In the genomic region with DNA sequence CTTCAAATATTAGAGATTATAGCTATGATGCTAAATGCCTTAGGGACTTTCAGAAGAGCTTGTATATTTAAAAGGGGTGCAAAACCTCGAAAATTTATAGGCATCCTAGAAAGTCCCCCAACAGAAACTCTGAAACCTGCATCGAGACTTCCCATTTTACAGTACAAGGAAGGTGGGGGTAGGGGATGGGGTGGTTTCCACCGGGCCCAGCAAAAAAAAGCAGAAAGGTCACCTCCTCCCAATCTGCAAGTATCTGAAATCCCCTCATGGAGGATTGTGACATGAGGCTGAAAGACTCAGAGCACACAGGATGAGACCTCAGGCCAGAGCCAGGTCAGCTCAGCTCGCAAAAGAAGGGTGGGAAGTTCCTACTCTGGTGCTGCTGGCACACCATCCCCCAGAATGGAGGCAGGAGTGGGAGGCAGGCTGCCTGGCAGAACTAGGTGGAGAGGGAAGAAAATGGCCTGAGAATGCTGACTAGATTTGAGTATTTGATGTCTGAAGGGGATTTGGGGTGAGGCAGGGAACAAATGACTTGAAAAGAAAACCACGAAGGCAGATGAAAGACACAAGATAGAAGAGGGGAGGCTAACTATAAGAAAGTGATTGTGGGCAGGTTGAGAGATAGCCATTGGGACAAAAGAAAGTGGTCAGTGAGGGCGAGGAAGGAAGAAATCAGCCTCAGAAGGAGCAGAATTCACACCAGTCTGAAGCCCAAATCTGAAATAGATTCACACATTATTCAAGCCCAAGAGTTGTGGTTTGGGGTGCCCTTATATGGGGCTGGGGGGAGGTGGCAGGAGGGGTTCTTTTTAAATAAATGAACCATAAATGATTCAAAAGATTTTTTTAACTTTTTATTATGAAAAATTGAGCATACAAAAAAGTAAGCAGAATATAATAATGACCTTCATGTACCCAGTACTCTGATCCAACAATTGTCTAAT, we compare ENCODE assay signal across 9 cellular contexts. TPM values are rescaled to one million over a fixed set of nuclear protein-coding genes. Genes with fewer than 3 reads are reported as not detected.
DNase-seq lines count a peak whose midpoint lies in the region; ATAC-seq and TF ChIP-seq lines count a peak whose summit lies in the region.
"Had no signal": no experiment of that assay in that cellular context is flagged by ENCODE, and none has a peak within 500 bp of the region (broad histone marks: within the 10 kb centered on the region; RNA-seq: fewer than 3 reads in every experiment).

No MANE protein-coding gene starts in this region.

- H3K36me3 ChIP-seq in OCI-LY3 (replicated peaks; ENCODE audit: low read depth, low read length) (no peaks in the 10 kb centered on the region), mucosa of descending colon (ENCODE audit: low read depth) (no peaks in the 10 kb centered on the region), ascending aorta (no peaks in the 10 kb centered on the region)

- H3K9me3 ChIP-seq in OCI-LY3 (ENCODE audit: insufficient read depth, low read length) (no peaks in the 10 kb centered on the region), mucosa of descending colon (no peaks in the 10 kb centered on the region), ascending aorta (no peaks in the 10 kb centered on the region)

- peak; percentile 22 for ATAC-seq in GM18520 (IDR thresholded peaks at IDR 0.05; ENCODE audit: unreplicated experiment)
- ATAC-seq in GM21737 (IDR thresholded peaks at IDR 0.05; ENCODE audit: unreplicated experiment), result peak; percentile 36
- ATAC-seq in mucosa of descending colon, result peak; percentile 32

- TF ChIP-seq CTCF in OCI-LY3 (IDR thresholded peaks at IDR 0.05; ENCODE audit: low read depth, low read length) (no peak), mucosa of descending colon (IDR thresholded peaks at IDR 0.05) (no peak), ascending aorta (IDR thresholded peaks at IDR 0.05) (no peak), dorsolateral prefrontal cortex (IDR thresholded peaks at IDR 0.05 in 54 of 56, conservative IDR thresholded peaks at IDR 0.05 in 2 of 56; ENCODE audit: low read depth in 1 of 56, partially characterized antibody in 56 of 56) (no peak)

- peak overlapping the region; percentile 99 for H3K27ac ChIP-seq in OCI-LY3 (ENCODE audit: low read length)
- H3K27ac ChIP-seq in ascending aorta, result no peak overlapping the region
- peak overlapping the region in 3 of 59 donors; percentile 1 to 67 (median 36) for H3K27ac ChIP-seq in dorsolateral prefrontal cortex

- H3K9ac ChIP-seq in OCI-LY3 (ENCODE audit: low read length), result peak overlapping the region; percentile 93

- H3K4me2 ChIP-seq in OCI-LY3 (ENCODE audit: low read length), result peak overlapping the region; percentile 96

- H2AFZ ChIP-seq in OCI-LY3 (ENCODE audit: low read depth, low read length), result peak overlapping the region; percentile 39

- intact Hi-C loops in mucosa of descending colon (cut with DNase I, micrococcal nuclease), result no loop called here
- intact Hi-C loops in ascending aorta (cut with DNase I), result no loop called here
- intact Hi-C loops in dorsolateral prefrontal cortex (cut with DNase I), result no loop called here

- no peaks in the 10 kb centered on the region for H4K20me1 ChIP-seq in OCI-LY3 (ENCODE audit: insufficient read depth, low read length)

- H3K27me3 ChIP-seq in OCI-LY3 (ENCODE audit: low read depth, low read length) (no peaks in the 10 kb centered on the region), ascending aorta (no peaks in the 10 kb centered on the region), dorsolateral prefrontal cortex (no peaks in the 10 kb centered on the region)

- H3K4me1 ChIP-seq in OCI-LY3 (ENCODE audit: low read length) (peaks cover 55% of the 10 kb centered on the region), mucosa of descending colon (ENCODE audit: low read depth) (no peaks in the 10 kb centered on the region), ascending aorta (no peaks in the 10 kb centered on the region)

- H3K4me3 ChIP-seq in OCI-LY3 (ENCODE audit: low read length) (peak overlapping the region; percentile 78), mucosa of descending colon (no peak overlapping the region), ascending aorta (no peak overlapping the region), dorsolateral prefrontal cortex (peak overlapping the region in 3 of 59 donors; percentile 5 to 33 (median 16))

- DNase-seq in mucosa of descending colon, result no peak
- no peak for DNase-seq in NCI-H128 (lab: John Stamatoyannopoulos, UW; ENCODE audit: unreplicated experiment)
- no peak for DNase-seq in ascending aorta (ENCODE audit: low spot score in 2 of 2)
- DNase-seq in dorsolateral prefrontal cortex, result no peak
- DNase-seq in NCI-H2081 (lab: John Stamatoyannopoulos, UW), result no peak
- DNase-seq: mammary epithelial cell had no signal

- H3K79me2 ChIP-seq in OCI-LY3 (ENCODE audit: low read length), result no peaks in the 10 kb centered on the region

RNA-seq across cellular contexts. Expression of gene TSC22D2, which starts 22.5 kb away (rescaled TPM):
- total RNA-seq in mucosa of descending colon (10 to 100 TPM; 21.8 to 35.5 (median 31.3) TPM), ascending aorta (17.9 TPM), dorsolateral prefrontal cortex (10 to 100 TPM; 32.6 to 65.1 (median 45.0) TPM)
